Comparison of ENCODE assay signal across 17 cellular contexts in genomic region chr9:128385493-128386205, GRCh38. TPM values are rescaled to one million over a fixed set of nuclear protein-coding genes. Genes with fewer than 3 reads are reported as not detected.
A peak's percentile ranks its signal among the peaks of the same experiment; 100 is the strongest.
DNase-seq lines count a peak whose midpoint lies in the region; ATAC-seq and TF ChIP-seq lines count a peak whose summit lies in the region.
"Had no signal": no experiment of that assay in that cellular context is flagged by ENCODE, and none has a peak within 500 bp of the region (broad histone marks: within the 10 kb centered on the region; RNA-seq: fewer than 3 reads in every experiment).

No MANE protein-coding gene starts in this region.

- no peak for ATAC-seq in stimulated activated effector memory CD8-positive, alpha-beta T cell treated with anti-CD3 and anti-CD28 coated beads, Interleukin-12 subunit alpha, Interleukin-12 subunit beta, amount 100 ng/mL, for 72 hours
- no peak for ATAC-seq in GM21447 (IDR thresholded peaks at IDR 0.05; ENCODE audit: unreplicated experiment)
- ATAC-seq: K562 had no signal

- in situ Hi-C loops in GM23248 (cut with MboI) = no loop called here

- H3K4me1 Mint-ChIP-seq in brain (peaks cover 86% of the 10 kb centered on the region), glutamatergic neuron (ENCODE audit: low read depth, unreplicated experiment) (peaks cover 70% of the 10 kb centered on the region)
- no peaks in the 10 kb centered on the region for H3K4me1 Mint-ChIP-seq in stimulated activated effector memory CD8-positive, alpha-beta T cell treated with anti-CD3 and anti-CD28 coated beads, Interleukin-12 subunit alpha, Interleukin-12 subunit beta, amount 100 ng/mL, for 72 hours

- 71 to 78% methylated on average over 14 of the region's 14 CpGs for WGBS in GM23248 (ENCODE audit: low coverage in 1 of 2, low lambda C conversion rate in 2 of 2, missing lambda C conversion rate in 2 of 2), 2 experiments
- 74 to 78% (median 75%) methylated on average over 13 to 14 of the region's 14 CpGs for WGBS in ovary, 3 donors

- H3K27me3 Mint-ChIP-seq in brain (peaks cover 6% of the 10 kb centered on the region), glutamatergic neuron (ENCODE audit: unreplicated experiment) (peaks cover 11% of the 10 kb centered on the region)
- H3K27me3 Mint-ChIP-seq: CD4-positive, CD25-positive, alpha-beta regulatory T cell had no signal

- no peak overlapping the region for H2AFZ ChIP-seq in GM23248

- DNase-seq in GM23248 = peak; percentile 51
- DNase-seq in glutamatergic neuron = peak; percentile 82
- DNase-seq in stimulated activated effector memory CD8-positive, alpha-beta T cell treated with anti-CD3 and anti-CD28 coated beads, Interleukin-12 subunit alpha, Interleukin-12 subunit beta, amount 100 ng/mL, for 72 hours (ENCODE audit: low spot score in 2 of 2) = no peak
- DNase-seq in ovary = no peak
- DNase-seq in activated T-cell treated with anti-CD3 and anti-CD28 coated beads, Interleukin-2, amount 50 U/mL, for 48 hours = no peak
- DNase-seq in retina = no peak
- DNase-seq: AML-193; CD4-positive, CD25-positive, alpha-beta regulatory T cell; DMS79; HFFc6; NCI-H1436; NCI-H2029 treated with DMSO at 0.1 percent for 48 hours; NCI-H526 treated with DMSO at 0.1 percent for 48 hours; SHP77 had no signal

- no peaks in the 10 kb centered on the region for H3K27me3 ChIP-seq in GM23248 (replicated peaks; ENCODE audit: insufficient read depth)
- H3K27me3 ChIP-seq in ovary = no peaks in the 10 kb centered on the region

- H3K79me2 ChIP-seq in GM23248 (ENCODE audit: insufficient read depth) = peaks cover 18% of the 10 kb centered on the region; the same call in 1 of the 2 replicates

- TF ChIP-seq POLR2A in ovary (IDR thresholded peaks at IDR 0.05) = no peak

- no peaks in the 10 kb centered on the region for H3F3A ChIP-seq in GM23248 (ENCODE audit: insufficient read depth)

- no peak for TF ChIP-seq EP300 in ovary (IDR thresholded peaks at IDR 0.05)

- H3K27ac ChIP-seq in GM23248 (no peak overlapping the region), ovary (no peak overlapping the region)

- peak overlapping the region; percentile 70 to 97 (median 96) for H3K27ac Mint-ChIP-seq in brain
- peak overlapping the region; percentile 98 for H3K27ac Mint-ChIP-seq in glutamatergic neuron (ENCODE audit: unreplicated experiment)
- H3K27ac Mint-ChIP-seq in stimulated activated effector memory CD8-positive, alpha-beta T cell treated with anti-CD3 and anti-CD28 coated beads, Interleukin-12 subunit alpha, Interleukin-12 subunit beta, amount 100 ng/mL, for 72 hours = peak overlapping the region; percentile 0
- H3K27ac Mint-ChIP-seq: CD4-positive, CD25-positive, alpha-beta regulatory T cell; HFFc6 had no signal

- no peaks in the 10 kb centered on the region for H3K9me3 Mint-ChIP-seq in brain
- peaks cover 12% of the 10 kb centered on the region for H3K9me3 Mint-ChIP-seq in glutamatergic neuron (ENCODE audit: unreplicated experiment)
- H3K9me3 Mint-ChIP-seq in stimulated activated effector memory CD8-positive, alpha-beta T cell treated with anti-CD3 and anti-CD28 coated beads, Interleukin-12 subunit alpha, Interleukin-12 subunit beta, amount 100 ng/mL, for 72 hours = no peaks in the 10 kb centered on the region
- H3K9me3 Mint-ChIP-seq: HFFc6 had no signal

- intact Hi-C loops in ovary (cut with DNase I) = no loop called here

- H3K4me3 Mint-ChIP-seq in brain = peak overlapping the region in 2 of 5 experiments; percentile 21 to 24
- peak overlapping the region; percentile 75 for H3K4me3 Mint-ChIP-seq in glutamatergic neuron (ENCODE audit: unreplicated experiment)
- H3K4me3 Mint-ChIP-seq in stimulated activated effector memory CD8-positive, alpha-beta T cell treated with anti-CD3 and anti-CD28 coated beads, Interleukin-12 subunit alpha, Interleukin-12 subunit beta, amount 100 ng/mL, for 72 hours = no peak overlapping the region
- H3K4me3 Mint-ChIP-seq: CD4-positive, CD25-positive, alpha-beta regulatory T cell; HFFc6 had no signal

- H3K36me3 Mint-ChIP-seq in brain = peaks cover 14% of the 10 kb centered on the region
- no peaks in the 10 kb centered on the region for H3K36me3 Mint-ChIP-seq in glutamatergic neuron (ENCODE audit: unreplicated experiment)
- H3K36me3 Mint-ChIP-seq in stimulated activated effector memory CD8-positive, alpha-beta T cell treated with anti-CD3 and anti-CD28 coated beads, Interleukin-12 subunit alpha, Interleukin-12 subunit beta, amount 100 ng/mL, for 72 hours = peaks cover 50% of the 10 kb centered on the region

- H3K4me1 ChIP-seq in GM23248 (ENCODE audit: insufficient read depth) = no peaks in the 10 kb centered on the region
- H3K4me1 ChIP-seq in ovary (ENCODE audit: insufficient read depth) = no peaks in the 10 kb centered on the region

- TF ChIP-seq CTCF in brain (conservative IDR thresholded peaks at IDR 0.05) = no peak
- TF ChIP-seq CTCF in glutamatergic neuron (IDR thresholded peaks at IDR 0.05; ENCODE audit: partially characterized antibody, unreplicated experiment) = no peak
- TF ChIP-seq CTCF in ovary (IDR thresholded peaks at IDR 0.05) = no peak

- no peak overlapping the region for H3K4me2 ChIP-seq in GM23248 (ENCODE audit: unreplicated experiment)

- H3K9me2 ChIP-seq in GM23248 (ENCODE audit: insufficient read depth) = no peaks in the 10 kb centered on the region

- H4K20me1 ChIP-seq in GM23248 (ENCODE audit: insufficient read depth) = no peaks in the 10 kb centered on the region

- no peaks in the 10 kb centered on the region for H3K9me3 ChIP-seq in GM23248 (ENCODE audit: low read depth)
- H3K9me3 ChIP-seq in ovary = no peaks in the 10 kb centered on the region

- H3K4me3 ChIP-seq in GM23248 = no peak overlapping the region
- no peak overlapping the region for H3K4me3 ChIP-seq in ovary
- H3K4me3 ChIP-seq: K562 had no signal

- H3K36me3 ChIP-seq in GM23248 (ENCODE audit: low read depth) (no peaks in the 10 kb centered on the region; the same call in 1 of the 2 replicates), ovary (no peaks in the 10 kb centered on the region)

- H3K9ac ChIP-seq in GM23248 = no peak overlapping the region

RNA-seq across cellular contexts. Expression of gene URM1, which starts 14.5 kb away (rescaled TPM):
- total RNA-seq in GM23248 (2014; rRNA removed; shearing (Covaris generic)) = 39.2 and 59.2 TPM in 2 replicates
- 60.9 and 64.4 TPM in 2 replicates for polyA plus RNA-seq in GM23248 (2016; fragmentation: Nextera tagmentation; extraction: Ambion mirVana)
- polyA plus RNA-seq in brain (ENCODE audit: insufficient read depth, low read depth, low replicate concordance) = 93.0 TPM
- total RNA-seq in glutamatergic neuron (ENCODE audit: unreplicated experiment) = 62.6 TPM
- total RNA-seq in ovary = 10 to 100 TPM; 20.5 to 51.4 (median 36.0) TPM
- 10 to 100 TPM; 22.1 to 41.4 TPM for polyA plus RNA-seq in ovary

RNA-seq across cellular contexts. Expression of gene CERCAM, which starts 35.0 kb away (rescaled TPM):
- total RNA-seq in GM23248 (2014; rRNA removed; shearing (Covaris generic)) = 474 and 525 TPM in 2 replicates
- polyA plus RNA-seq in GM23248 (2016; fragmentation: Nextera tagmentation; extraction: Ambion mirVana) = 596 and 633 TPM in 2 replicates
- 15.9 TPM for polyA plus RNA-seq in brain (ENCODE audit: insufficient read depth, low read depth, low replicate concordance)
- 56.1 TPM for total RNA-seq in glutamatergic neuron (ENCODE audit: unreplicated experiment)
- total RNA-seq in ovary = 10 to 100 TPM; 19.6 to 63.9 (median 45.8) TPM
- polyA plus RNA-seq in ovary = 10 to 100 TPM; 24.2 to 27.3 TPM
- polyA plus RNA-seq: CD4-positive, CD25-positive, alpha-beta regulatory T cell had no signal

RNA-seq across cellular contexts. Expression of gene SLC27A4, which starts 45.3 kb away (rescaled TPM):
- total RNA-seq in GM23248 (2014; rRNA removed; shearing (Covaris generic)) = 22.9 and 30.9 TPM in 2 replicates
- 11.8 and 12.3 TPM in 2 replicates for polyA plus RNA-seq in GM23248 (2016; fragmentation: Nextera tagmentation; extraction: Ambion mirVana)
- polyA plus RNA-seq in brain (ENCODE audit: insufficient read depth, low read depth, low replicate concordance) = 50.9 TPM
- 47.3 TPM for total RNA-seq in glutamatergic neuron (ENCODE audit: unreplicated experiment)
- total RNA-seq in ovary = 10 to 100 TPM in 5 of 7 donors, 1 to 10 TPM in 2; 8.8 to 22.4 (median 11.0) TPM
- polyA plus RNA-seq in ovary = 1 to 10 TPM; 4.8 to 8.7 TPM

Comparison
In these comparisons a context has a peak if more than half of its experiments do, and no peak if none do; other contexts are left out.
1. DNase-seq: peak in GM23248 (single experiment) and glutamatergic neuron (single experiment); none in stimulated activated effector memory CD8-positive, alpha-beta T cell treated with anti-CD3 and anti-CD28 coated beads, Interleukin-12 subunit alpha, Interleukin-12 subunit beta, amount 100 ng/mL, for 72 hours (0 of 2), ovary (0 of 5), activated T-cell treated with anti-CD3 and anti-CD28 coated beads, Interleukin-2, amount 50 U/mL, for 48 hours (0 of 2) and retina (single experiment).
2. H3K27ac Mint-ChIP-seq: peak in every context shown above with its lines; median percentile 98 in glutamatergic neuron; 96 in brain; 0 in stimulated activated effector memory CD8-positive, alpha-beta T cell treated with anti-CD3 and anti-CD28 coated beads, Interleukin-12 subunit alpha, Interleukin-12 subunit beta, amount 100 ng/mL, for 72 hours.